Comparison of ENCODE assay signal across 8 cellular contexts in genomic region chr11:804599-804964, GRCh38. TPM values are rescaled to one million over a fixed set of nuclear protein-coding genes. Genes with fewer than 3 reads are reported as not detected.
DNase-seq lines count a peak whose midpoint lies in the region; TF ChIP-seq lines count a peak whose summit lies in the region.

No MANE protein-coding gene starts in this region.

- H3K27ac ChIP-seq in GM23248 = no peak overlapping the region
- H3K27ac ChIP-seq in SJCRH30 = peak overlapping the region; percentile 40; the same call in 1 of the 2 replicates

- H3K4me1 ChIP-seq in GM23248 (ENCODE audit: insufficient read depth) (peaks cover 10% of the 10 kb centered on the region), SJCRH30 (peaks cover 14% of the 10 kb centered on the region)

- in situ Hi-C loops in GM23248 (cut with MboI) = no loop called here

- 5 to 6% methylated on average over 18 of the region's 18 CpGs for WGBS in GM23248 (ENCODE audit: low coverage in 1 of 2, low lambda C conversion rate in 2 of 2, missing lambda C conversion rate in 2 of 2), 2 experiments

- H2AFZ ChIP-seq in GM23248 = peak overlapping the region; percentile 83

- TF ChIP-seq CTCF in fibroblast of mammary gland (conservative IDR thresholded peaks at IDR 0.05; ENCODE audit: control insufficient read depth, insufficient read depth, low read depth, low read length) = no peak

- H3K9ac ChIP-seq in GM23248 = peak overlapping the region; percentile 80

- H3K9me3 ChIP-seq in GM23248 (ENCODE audit: low read depth) = no peaks in the 10 kb centered on the region
- no peaks in the 10 kb centered on the region for H3K9me3 ChIP-seq in SJCRH30 (replicated peaks)

- H3K4me3 ChIP-seq in GM23248 (peak overlapping the region; percentile 73), SJCRH30 (peak overlapping the region; percentile 61), fibroblast of mammary gland (ENCODE audit: control insufficient read depth, low read depth, low read length) (peak overlapping the region; percentile 63)

- H3K4me2 ChIP-seq in GM23248 (ENCODE audit: unreplicated experiment) = peak overlapping the region; percentile 89

- H3K79me2 ChIP-seq in GM23248 (ENCODE audit: insufficient read depth) = peaks cover 23% of the 10 kb centered on the region

- DNase-seq in GM23248 (no peak), SJCRH30 (no peak), fibroblast of mammary gland (ENCODE audit: low read depth) (no peak), retina (peak; percentile 48), midbrain (lab: John Stamatoyannopoulos, UW) (no peak), HCEC 1CT (no peak), NCI-H446 treated with DMSO at 0.1 percent for 48 hours (lab: John Stamatoyannopoulos, UW) (no peak), CD1c-positive myeloid dendritic cell (ENCODE audit: extremely low spot score) (no peak)

- no peaks in the 10 kb centered on the region; the same call in 1 of the 2 replicates for H3K36me3 ChIP-seq in GM23248 (ENCODE audit: low read depth)
- peaks cover 6% of the 10 kb centered on the region; the same call in 1 of the 2 replicates for H3K36me3 ChIP-seq in SJCRH30

- H4K20me1 ChIP-seq in GM23248 (ENCODE audit: insufficient read depth) = no peaks in the 10 kb centered on the region

- no peaks in the 10 kb centered on the region for H3F3A ChIP-seq in GM23248 (ENCODE audit: insufficient read depth)

- H3K27me3 ChIP-seq in GM23248 (replicated peaks; ENCODE audit: insufficient read depth) (no peaks in the 10 kb centered on the region), SJCRH30 (no peaks in the 10 kb centered on the region)

- H3K9me2 ChIP-seq in GM23248 (ENCODE audit: insufficient read depth) = no peaks in the 10 kb centered on the region

RNA-seq across cellular contexts. Expression of gene PIDD1, which starts 0.4 kb away (rescaled TPM):
- 4.2 and 6.4 TPM in 2 replicates for total RNA-seq in GM23248 (2014; rRNA removed; shearing (Covaris generic))
- 7.3 and 8.5 TPM in 2 replicates for polyA plus RNA-seq in GM23248 (2016; fragmentation: Nextera tagmentation; extraction: Ambion mirVana)
- 18.3 and 21.2 TPM in 2 replicates for total RNA-seq in SJCRH30 (2014; rRNA removed; shearing (Covaris generic))

RNA-seq across cellular contexts. Expression of gene RPLP2, which starts 5.2 kb away (rescaled TPM):
- 162 and 263 TPM in 2 replicates for total RNA-seq in GM23248 (2014; rRNA removed; shearing (Covaris generic))
- 726 and 744 TPM in 2 replicates for polyA plus RNA-seq in GM23248 (2016; fragmentation: Nextera tagmentation; extraction: Ambion mirVana)
- total RNA-seq in SJCRH30 (2014; rRNA removed; shearing (Covaris generic)) = 1,150 and 1,247 TPM in 2 replicates

RNA-seq across cellular contexts. Expression of gene SLC25A22, which starts 6.5 kb away (rescaled TPM):
- total RNA-seq in GM23248 (2014; rRNA removed; shearing (Covaris generic)) = 10.5 and 13.9 TPM in 2 replicates
- 18.7 and 19.4 TPM in 2 replicates for polyA plus RNA-seq in GM23248 (2016; fragmentation: Nextera tagmentation; extraction: Ambion mirVana)
- total RNA-seq in SJCRH30 (2014; rRNA removed; shearing (Covaris generic)) = 20.2 and 22.4 TPM in 2 replicates

RNA-seq across cellular contexts. Expression of gene PNPLA2, which starts 14.1 kb away (rescaled TPM):
- total RNA-seq in GM23248 (2014; rRNA removed; shearing (Covaris generic)) = 35.2 and 38.7 TPM in 2 replicates
- 87.6 and 98.1 TPM in 2 replicates for polyA plus RNA-seq in GM23248 (2016; fragmentation: Nextera tagmentation; extraction: Ambion mirVana)
- total RNA-seq in SJCRH30 (2014; rRNA removed; shearing (Covaris generic)) = 16.5 and 19.6 TPM in 2 replicates

RNA-seq across cellular contexts. Expression of gene CEND1, which starts 14.7 kb away (rescaled TPM):
- 2.1 and 2.8 TPM in 2 replicates for total RNA-seq in GM23248 (2014; rRNA removed; shearing (Covaris generic))
- 3.4 and 3.9 TPM in 2 replicates for polyA plus RNA-seq in GM23248 (2016; fragmentation: Nextera tagmentation; extraction: Ambion mirVana)
- total RNA-seq in SJCRH30 (2014; rRNA removed; shearing (Covaris generic)) = 1.5 TPM in 2 replicates
